Comparison of ENCODE assay signal across 17 cellular contexts in genomic region chr4:108919229-108919893, GRCh38.
DNase-seq lines count a peak whose midpoint lies in the region; ATAC-seq, FAIRE-seq and TF ChIP-seq lines count a peak whose summit lies in the region.
"Had no signal": no experiment of that assay in that cellular context is flagged by ENCODE, and none has a peak within 500 bp of the region (broad histone marks: within the 10 kb centered on the region; RNA-seq: fewer than 3 reads in every experiment).

No MANE protein-coding gene starts in this region.

- H3K9me1 ChIP-seq in K562 (ENCODE audit: control insufficient read depth, insufficient read depth, low read length) = no peaks in the 10 kb centered on the region

- no peak for TF ChIP-seq POLR2A in K562 (conservative IDR thresholded peaks at IDR 0.05)
- no peak for TF ChIP-seq POLR2A in gastrocnemius medialis (IDR thresholded peaks at IDR 0.05)

- no peak for TF ChIP-seq EP300 in K562 (IDR thresholded peaks at IDR 0.05; ENCODE audit: low read length)

- POLR2A ChIA-PET in HEK293 (lab: Yijun Ruan, JAX) = no interaction called here
- POLR2A ChIA-PET in K562 (lab: Yijun Ruan, JAX) = no interaction called here

- H3K4me1 ChIP-seq in HEK293 (ENCODE audit: control insufficient read depth, insufficient read depth, low read length) (no peaks in the 10 kb centered on the region), K562 (replicated peaks in 1 of 2; ENCODE audit: control insufficient read depth in 2 of 2, insufficient read depth in 2 of 2, low read length in 2 of 2) (no peaks in the 10 kb centered on the region; a peak in 1 of 5 replicates), gastrocnemius medialis (peaks cover 5 to 15% of the 10 kb centered on the region in 2 donors)
- H3K4me1 ChIP-seq: A549, BLaER1 had no signal

- no peak for TF ChIP-seq RAD21 in K562 (CRISPR knock-in tag; conservative IDR thresholded peaks at IDR 0.05 in 1 of 2, IDR thresholded peaks at IDR 0.05 in 1 of 2)

- H3K27ac ChIP-seq in HEK293 (ENCODE audit: extremely low read depth, low read depth, low read length) = no peak overlapping the region
- no peak overlapping the region for H3K27ac ChIP-seq in K562 (ENCODE audit: extremely low read depth, low read depth, low read length)
- H3K27ac ChIP-seq in gastrocnemius medialis = peak overlapping the region in 2 of 4 donors; percentile 17 to 30
- H3K27ac ChIP-seq: A549, BLaER1, HL-60 had no signal

- H3K4me2 ChIP-seq in K562 (ENCODE audit: insufficient read depth, low read length) = no peak overlapping the region
- H3K4me2 ChIP-seq: A549, BLaER1 had no signal

- no peak for FAIRE-seq in K562 (lab: Jason Lieb, UNC)
- FAIRE-seq in RCC 7860 (lab: Jason Lieb, UNC) = no peak
- FAIRE-seq: A549, GM12892, GM18507 had no signal

- intact Hi-C loops in K562 (cut with micrococcal nuclease) (no loop called here), gastrocnemius medialis (cut with DNase I; ENCODE audit: low total_unique reads) (loop anchor here (10.0 kb wide), 1 partner anchor 85 kb away; no protein-coding TSS in a partner anchor)

- no peaks in the 10 kb centered on the region for H3K36me3 ChIP-seq in HEK293 (ENCODE audit: control insufficient read depth in 2 of 2, insufficient read depth in 1 of 2, low read length in 2 of 2)
- H3K36me3 ChIP-seq in K562 (ENCODE audit: control insufficient read depth, insufficient read depth, low read length) = no peaks in the 10 kb centered on the region
- no peaks in the 10 kb centered on the region for H3K36me3 ChIP-seq in gastrocnemius medialis
- H3K36me3 ChIP-seq: BLaER1, HAP-1 had no signal

- H3K27me3 ChIP-seq in K562 (ENCODE audit: control insufficient read depth in 2 of 2, insufficient read depth in 2 of 2, low read length in 2 of 2) (no peaks in the 10 kb centered on the region), gastrocnemius medialis (no peaks in the 10 kb centered on the region)
- H3K27me3 ChIP-seq: BLaER1 had no signal

- in situ Hi-C loops in K562 (cut with MboI) = no loop called here
- in situ Hi-C loops in gastrocnemius medialis (cut with MboI; ENCODE audit: low sequenced_read_pairs in 4 of 4) = no loop called here

- BruUV-seq in K562 (replicated peaks; lab: Mats Ljungman, UMichigan) = no TSS peak

- DNase-seq in NCI-H524 (lab: John Stamatoyannopoulos, UW) (peak; percentile 15 to 75), K562 (ENCODE audit: extremely low read depth in 1 of 4, low spot score in 3 of 4) (no peak), gastrocnemius medialis (no peak), NCI-H1105 treated with DMSO at 0.1 percent for 48 hours (lab: John Stamatoyannopoulos, UW) (no peak), RCC 7860 (ENCODE audit: low spot score) (no peak)
- DNase-seq: CD4-positive, alpha-beta memory T cell; DMS153; DMS79; GDM1 had no signal

- TF ChIP-seq CTCF in HEK293 (tag by site-specific recombination; IDR thresholded peaks at IDR 0.05) (no peak), K562 (IDR thresholded peaks at IDR 0.05 in 2 of 3, conservative IDR thresholded peaks at IDR 0.05 in 1 of 3; ENCODE audit: insufficient read depth in 2 of 3, low read depth in 1 of 3, low read length in 3 of 3) (no peak), gastrocnemius medialis (IDR thresholded peaks at IDR 0.05 in 4 of 5, conservative IDR thresholded peaks at IDR 0.05 in 1 of 5) (no peak)

- no peaks in the 10 kb centered on the region for H4K20me1 ChIP-seq in K562 (replicated peaks; ENCODE audit: control insufficient read depth, insufficient read depth, low read length)
- H4K20me1 ChIP-seq: BLaER1 had no signal

- ATAC-seq in K562 = no peak
- peak; percentile 92 to 95 for ATAC-seq in gastrocnemius medialis
- ATAC-seq in HG03520 (IDR thresholded peaks at IDR 0.05; ENCODE audit: unreplicated experiment) = no peak
- ATAC-seq: A549 had no signal

- H3K4me3 ChIP-seq in HEK293 (ENCODE audit: low read depth, low read length) = no peak overlapping the region
- H3K4me3 ChIP-seq in K562 = no peak overlapping the region
- H3K4me3 ChIP-seq in gastrocnemius medialis = no peak overlapping the region
- H3K4me3 ChIP-seq: A549, BLaER1, HAP-1 had no signal

- no peaks in the 10 kb centered on the region for H3K79me2 ChIP-seq in K562 (ENCODE audit: control insufficient read depth, insufficient read depth, low read length)

- CTCF ChIA-PET in HEK293 (lab: Yijun Ruan, JAX) (no interaction called here), K562 (lab: Yijun Ruan, JAX; ENCODE audit: low intra/inter-chr PET ratio) (no interaction called here)

- H2AFZ ChIP-seq in K562 (ENCODE audit: low read depth, low read length) = no peak overlapping the region

- WGBS in K562 (ENCODE audit: insufficient coverage, low coverage, missing lambda C conversion rate) = 68% methylated on average over 5 of the region's 5 CpGs

- H3K9me3 ChIP-seq in HEK293 (ENCODE audit: control insufficient read depth, insufficient read depth, low read depth, low read length) (no peaks in the 10 kb centered on the region), K562 (replicated peaks; ENCODE audit: control insufficient read depth, insufficient read depth, low read depth, low read length) (no peaks in the 10 kb centered on the region), gastrocnemius medialis (no peaks in the 10 kb centered on the region)
- H3K9me3 ChIP-seq: A549, BLaER1, HAP-1 had no signal

- no peak overlapping the region for H3K9ac ChIP-seq in K562 (ENCODE audit: insufficient read depth in 1 of 2, low read depth in 2 of 2, low read length in 2 of 2)
- H3K9ac ChIP-seq: BLaER1 had no signal

TF ChIP-seq in HEK293, 187 proteins besides CTCF, POLR2A, EP300 and RAD21 (continues in another document):
- peak; percentile 33; the same call in 1 of the 2 replicates for TF ChIP-seq SP7 (tag by site-specific recombination; IDR thresholded peaks at IDR 0.05)
- TF ChIP-seq ZBTB26 (tag by site-specific recombination; optimal IDR thresholded peaks at IDR 0.05) = no peak
- no peak for TF ChIP-seq ZFP69B (tag by site-specific recombination; IDR thresholded peaks at IDR 0.05)
- no peak for TF ChIP-seq ZNF610 (tag by site-specific recombination; IDR thresholded peaks at IDR 0.05; ENCODE audit: borderline replicate concordance)
- TF ChIP-seq ZNF558 (tag by site-specific recombination; IDR thresholded peaks at IDR 0.05) = no peak
- TF ChIP-seq AEBP2 (tag by site-specific recombination; IDR thresholded peaks at IDR 0.05; ENCODE audit: borderline replicate concordance) = no peak

TF ChIP-seq in K562, 482 proteins besides CTCF, POLR2A, EP300 and RAD21:
- peak; percentile 59 for TF ChIP-seq PRDM10 (IDR thresholded peaks at IDR 0.05; ENCODE audit: partially characterized antibody)
- peak; percentile 79 for TF ChIP-seq NFIC (IDR thresholded peaks at IDR 0.05)
- TF ChIP-seq FOXA1 (IDR thresholded peaks at IDR 0.05; ENCODE audit: borderline replicate concordance) = no peak
TF ChIP-seq in K562: peak in this region for 2.

Comparison
In these comparisons a context has a peak if more than half of its experiments do, and no peak if none do; other contexts are left out.
1. DNase-seq: peak in NCI-H524 (2 of 2); none in K562 (0 of 4), gastrocnemius medialis (0 of 2), NCI-H1105 treated with DMSO at 0.1 percent for 48 hours (single experiment) and RCC 7860 (single experiment).
2. ATAC-seq: peak in gastrocnemius medialis (2 of 2); none in K562 (single experiment) and HG03520 (single experiment).
3. Of the 44 proteins assayed by ChIP-seq in both K562 and HEK293: peak only in K562: none; only in HEK293: none; in both: PRDM10; in neither: 43.